In the genomic region with DNA sequence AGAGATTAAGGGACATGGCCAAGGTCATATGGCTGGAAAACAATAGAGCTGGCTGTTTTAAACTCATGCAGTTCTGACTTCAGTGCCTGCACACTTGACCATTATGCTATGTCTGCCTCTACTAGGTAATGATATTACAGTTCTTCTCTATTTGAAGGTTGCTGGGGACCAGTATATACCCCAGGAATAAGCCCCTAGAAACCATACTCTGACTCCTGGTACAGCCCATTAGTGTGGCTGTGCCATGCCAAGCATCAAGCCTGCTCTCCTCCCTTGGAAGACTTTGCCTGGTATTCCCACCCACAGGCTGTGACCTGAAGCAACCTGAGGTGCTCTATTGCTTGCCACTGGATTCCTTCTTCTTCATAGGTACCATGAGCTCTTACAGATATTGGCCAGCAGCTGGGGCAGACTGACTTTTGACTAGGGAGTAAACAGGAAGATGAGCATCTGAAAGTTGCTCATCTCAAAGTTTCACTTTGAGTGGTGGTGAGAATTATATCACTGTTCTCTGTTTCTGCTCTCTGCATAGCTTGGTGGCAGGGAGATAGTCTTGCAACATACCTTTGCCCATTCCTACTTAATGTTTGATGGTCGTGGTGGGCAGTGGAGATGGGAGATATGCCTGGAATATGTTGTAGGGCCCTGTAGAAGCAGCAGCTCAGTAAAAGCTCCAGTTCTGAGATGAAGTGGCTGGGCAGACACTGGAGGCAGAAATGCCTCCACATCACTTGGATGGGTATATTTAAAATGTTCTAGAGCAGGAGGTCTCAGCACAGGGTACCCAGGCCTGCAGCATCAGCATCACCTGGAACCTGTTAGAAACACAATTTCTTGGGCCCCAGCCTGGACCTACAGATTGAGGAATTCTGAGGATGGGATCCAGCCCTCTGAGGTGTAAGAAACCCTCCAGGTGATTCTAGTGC, we compare ENCODE assay signal across 9 cellular contexts.
DNase-seq lines count a peak whose midpoint lies in the region; ATAC-seq and TF ChIP-seq lines count a peak whose summit lies in the region.
"Had no signal": no experiment of that assay in that cellular context is flagged by ENCODE, and none has a peak within 500 bp of the region (broad histone marks: within the 10 kb centered on the region; RNA-seq: fewer than 3 reads in every experiment).

No MANE protein-coding gene starts in this region.

- in situ Hi-C loops in GM13976 (cut with MboI; ENCODE audit: low sequenced_read_pairs, unreplicated experiment): no loop called here

- H3K9me3 ChIP-seq in upper lobe of left lung (no peaks in the 10 kb centered on the region), right lobe of liver (no peaks in the 10 kb centered on the region)
- H3K9me3 ChIP-seq: left lung had no signal

- H3K4me3 ChIP-seq in foreskin fibroblast (ENCODE audit: low read depth in 1 of 2, low read length in 2 of 2) (no peak overlapping the region), upper lobe of left lung (no peak overlapping the region), right lobe of liver (no peak overlapping the region)
- H3K4me3 ChIP-seq: left lung had no signal

- intact Hi-C loops in right lobe of liver (cut with DNase I): no loop called here

- peaks cover 10% of the 10 kb centered on the region for H3K9me3 Mint-ChIP-seq in T-helper 1 cell treated with Interleukin-12 subunit alpha and Interleukin-12 subunit beta and Interleukin-4 antibody, amounts not matched to agents 30 μg/mL and 1 μg/mL, for 36 hours

- no peak overlapping the region for H3K27ac ChIP-seq in upper lobe of left lung
- H3K27ac ChIP-seq in right lobe of liver: no peak overlapping the region
- H3K27ac ChIP-seq: left lung had no signal

- peaks cover 4% of the 10 kb centered on the region for H3K36me3 Mint-ChIP-seq in T-helper 1 cell treated with Interleukin-12 subunit alpha and Interleukin-12 subunit beta and Interleukin-4 antibody, amounts not matched to agents 30 μg/mL and 1 μg/mL, for 36 hours (ENCODE audit: low read depth)

- peaks cover 5% of the 10 kb centered on the region for H3K27me3 Mint-ChIP-seq in T-helper 1 cell treated with Interleukin-12 subunit alpha and Interleukin-12 subunit beta and Interleukin-4 antibody, amounts not matched to agents 30 μg/mL and 1 μg/mL, for 36 hours (ENCODE audit: low read depth)

- TF ChIP-seq CTCF in GM13976 (IDR thresholded peaks at IDR 0.05; ENCODE audit: borderline replicate concordance, control extremely low read depth, extremely low read depth, insufficient read depth, missing control alignments): no peak
- no peak for TF ChIP-seq CTCF in foreskin fibroblast (IDR thresholded peaks at IDR 0.05; ENCODE audit: low read depth, low read length)
- no peak for TF ChIP-seq CTCF in upper lobe of left lung (IDR thresholded peaks at IDR 0.05)
- TF ChIP-seq CTCF in right lobe of liver (IDR thresholded peaks at IDR 0.05): no peak

- no peaks in the 10 kb centered on the region for H3K27me3 ChIP-seq in upper lobe of left lung
- H3K27me3 ChIP-seq in right lobe of liver: no peaks in the 10 kb centered on the region
- H3K27me3 ChIP-seq: left lung had no signal

- no peaks in the 10 kb centered on the region for H3K36me3 ChIP-seq in upper lobe of left lung
- no peaks in the 10 kb centered on the region for H3K36me3 ChIP-seq in right lobe of liver
- H3K36me3 ChIP-seq: left lung had no signal

- no peaks in the 10 kb centered on the region for H3K4me1 ChIP-seq in upper lobe of left lung
- no peaks in the 10 kb centered on the region for H3K4me1 ChIP-seq in right lobe of liver
- H3K4me1 ChIP-seq: left lung had no signal

- no peak for TF ChIP-seq EP300 in upper lobe of left lung (IDR thresholded peaks at IDR 0.05)

- peak overlapping the region; percentile 3 for H3K4me3 Mint-ChIP-seq in T-helper 1 cell treated with Interleukin-12 subunit alpha and Interleukin-12 subunit beta and Interleukin-4 antibody, amounts not matched to agents 30 μg/mL and 1 μg/mL, for 36 hours

- WGBS in upper lobe of left lung, 2 donors: 61 to 63% methylated on average over 1 of the region's 1 CpG
- WGBS in right lobe of liver (ENCODE audit: insufficient coverage, low coverage, low lambda C conversion rate, missing lambda C conversion rate): 27% methylated on average over 1 of the region's 1 CpG

- DNase-seq in GM13976 (ENCODE audit: low spot score) (peak; percentile 17), foreskin fibroblast (no peak), upper lobe of left lung (no peak), right lobe of liver (no peak)
- DNase-seq in central memory CD4-positive, alpha-beta T cell: no peak
- DNase-seq: left lung had no signal

- no peak for TF ChIP-seq POLR2A in upper lobe of left lung (IDR thresholded peaks at IDR 0.05)
- TF ChIP-seq POLR2A in right lobe of liver (IDR thresholded peaks at IDR 0.05): no peak

- H3K27ac Mint-ChIP-seq in T-helper 1 cell treated with Interleukin-12 subunit alpha and Interleukin-12 subunit beta and Interleukin-4 antibody, amounts not matched to agents 30 μg/mL and 1 μg/mL, for 36 hours: peak overlapping the region; percentile 84

- ATAC-seq in GM19025 (IDR thresholded peaks at IDR 0.05; ENCODE audit: low read depth, unreplicated experiment) (peak; percentile 92), HG02870 (IDR thresholded peaks at IDR 0.05; ENCODE audit: unreplicated experiment) (peak; percentile 95), upper lobe of left lung (ENCODE audit: low FRiP score in 2 of 2) (no peak), right lobe of liver (no peak)
- ATAC-seq: left lung had no signal

- peaks cover 37% of the 10 kb centered on the region for H3K4me1 Mint-ChIP-seq in T-helper 1 cell treated with Interleukin-12 subunit alpha and Interleukin-12 subunit beta and Interleukin-4 antibody, amounts not matched to agents 30 μg/mL and 1 μg/mL, for 36 hours (ENCODE audit: low read depth)

Comparison
In these comparisons a context has a peak if more than half of its experiments do, and no peak if none do; other contexts are left out.
1. ATAC-seq: peak in GM19025 (single experiment) and HG02870 (single experiment); none in upper lobe of left lung (0 of 2) and right lobe of liver (0 of 4).